9 cellular contexts compared by ENCODE assay signal in the genomic region with DNA sequence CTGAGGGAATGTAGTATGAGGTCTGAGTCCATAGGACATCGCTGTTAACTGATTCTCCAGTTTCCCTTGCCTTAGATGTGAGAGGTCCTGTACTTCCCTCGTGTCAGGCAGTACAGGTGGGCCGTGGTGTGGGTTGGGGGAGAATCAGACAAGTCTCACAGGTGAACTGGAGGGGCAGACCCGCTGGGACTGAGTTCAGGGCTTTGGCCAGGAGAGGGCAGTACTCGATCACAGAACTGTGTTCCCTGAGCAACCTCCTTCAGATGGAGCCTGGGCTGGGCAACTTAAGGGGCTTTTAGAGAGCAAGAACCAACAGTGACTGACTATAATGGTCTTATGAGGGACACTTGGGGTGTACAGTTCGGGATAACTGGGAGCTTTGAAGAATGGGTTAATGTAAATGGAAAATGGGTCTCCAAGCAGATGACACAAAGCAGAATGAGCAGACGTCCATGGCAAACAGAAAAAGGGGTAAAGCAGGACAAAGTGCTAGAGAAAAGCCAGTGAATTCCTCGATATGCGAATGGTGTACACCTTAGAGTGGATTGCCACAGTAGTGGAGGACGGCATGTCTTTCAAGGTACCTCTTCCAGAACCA.
A peak's percentile ranks its signal among the peaks of the same experiment; 100 is the strongest.
DNase-seq lines count a peak whose midpoint lies in the region; ATAC-seq, FAIRE-seq and TF ChIP-seq lines count a peak whose summit lies in the region.
"Had no signal": no experiment of that assay in that cellular context is flagged by ENCODE, and none has a peak within 500 bp of the region (broad histone marks: within the 10 kb centered on the region; RNA-seq: fewer than 3 reads in every experiment).

No MANE protein-coding gene starts in this region.

- peak in 4 of 6 experiments; percentile 50 to 77 (median 72) for TF ChIP-seq CTCF in Peyer's patch (IDR thresholded peaks at IDR 0.05)
- TF ChIP-seq CTCF in parathyroid adenoma (IDR thresholded peaks at IDR 0.05), result peak; percentile 55

- H3K4me2 ChIP-seq in parathyroid adenoma (ENCODE audit: low read length), result no peak overlapping the region

- no peak for TF ChIP-seq POLR2A in Peyer's patch (IDR thresholded peaks at IDR 0.05)

- peak overlapping the region in 1 of 8 donors; percentile 3 for H3K4me3 Mint-ChIP-seq in CD4-positive, alpha-beta memory T cell
- H3K4me3 Mint-ChIP-seq: IgD-negative memory B cell had no signal

- H3K27ac Mint-ChIP-seq in CD4-positive, alpha-beta memory T cell, result peak overlapping the region in 1 of 7 donors; percentile 51
- H3K27ac Mint-ChIP-seq: IgD-negative memory B cell had no signal

- no peaks in the 10 kb centered on the region for H3K4me1 Mint-ChIP-seq in CD4-positive, alpha-beta memory T cell

- CTCF ChIA-PET in CD4-positive, alpha-beta memory T cell (lab: Charles Lee; ENCODE audit: partially characterized antibody), result interaction anchor here (1.0 to 1.1 kb wide), 2 partner anchors 9 to 32 kb away, joined by 3 to 4 read pairs; no protein-coding TSS in a partner anchor

- no peaks in the 10 kb centered on the region for H3K4me1 ChIP-seq in CD4-positive, alpha-beta memory T cell (ENCODE audit: insufficient read depth, low read length)
- H3K4me1 ChIP-seq in Peyer's patch (no peaks in the 10 kb centered on the region), parathyroid adenoma (no peaks in the 10 kb centered on the region)

- H2AFZ ChIP-seq in parathyroid adenoma, result no peak overlapping the region

- intact Hi-C loops in CD4-positive, alpha-beta memory T cell (cut with micrococcal nuclease), result loop anchor here (1.0 kb wide), 2 partner anchors 361 to 378 kb away; no protein-coding TSS in a partner anchor

- H3K36me3 ChIP-seq in CD4-positive, alpha-beta memory T cell (ENCODE audit: insufficient read depth, low read length), result no peaks in the 10 kb centered on the region
- no peaks in the 10 kb centered on the region for H3K36me3 ChIP-seq in Peyer's patch
- no peaks in the 10 kb centered on the region for H3K36me3 ChIP-seq in parathyroid adenoma (ENCODE audit: control insufficient read depth, insufficient read depth, low read length)

- H3K27me3 ChIP-seq in CD4-positive, alpha-beta memory T cell (ENCODE audit: insufficient read depth, low read length), result no peaks in the 10 kb centered on the region
- no peaks in the 10 kb centered on the region for H3K27me3 ChIP-seq in Peyer's patch
- H3K27me3 ChIP-seq in parathyroid adenoma (ENCODE audit: control insufficient read depth, insufficient read depth, low read length), result no peaks in the 10 kb centered on the region

- H3K4me3 ChIP-seq in CD4-positive, alpha-beta memory T cell (ENCODE audit: low read length in 2 of 2), result no peak overlapping the region
- H3K4me3 ChIP-seq in Peyer's patch (no peak overlapping the region), parathyroid adenoma (ENCODE audit: low read depth, low read length) (no peak overlapping the region)

- H3K27ac ChIP-seq in CD4-positive, alpha-beta memory T cell (ENCODE audit: low read depth, low read length), result no peak overlapping the region
- no peak overlapping the region for H3K27ac ChIP-seq in Peyer's patch
- no peak overlapping the region for H3K27ac ChIP-seq in parathyroid adenoma

- H3K9me3 Mint-ChIP-seq in CD4-positive, alpha-beta memory T cell, result no peaks in the 10 kb centered on the region
- H3K9me3 Mint-ChIP-seq: IgD-negative memory B cell had no signal

- no peak for FAIRE-seq in HTR-8/SVneo (lab: Jason Lieb, UNC)

- peak in 4 of 5 donors; percentile 15 to 44 (median 21) for DNase-seq in CD4-positive, alpha-beta memory T cell
- DNase-seq in HTR-8/SVneo (ENCODE audit: insufficient read length, low spot score) (peak; percentile 48), Peyer's patch (peak in 2 of 3 donors; percentile 72 to 75), foreskin melanocyte (peak; percentile 42), ureter (ENCODE audit: low spot score) (peak; percentile 54)
- peak; percentile 11 to 13 for DNase-seq in activated T-helper 1 cell treated with anti-CD3 and anti-CD28 coated beads, Interleukin-2, amount 50 U/mL, for 16 hours (ENCODE audit: low read depth in 1 of 2, low spot score in 1 of 2)

- POLR2A ChIA-PET in CD4-positive, alpha-beta memory T cell (lab: Charles Lee; ENCODE audit: partially characterized antibody), result no interaction called here

- H3K27me3 Mint-ChIP-seq in CD4-positive, alpha-beta memory T cell, result peaks cover 9 to 13% of the 10 kb centered on the region in 2 donors

- no peaks in the 10 kb centered on the region for H3K79me2 ChIP-seq in parathyroid adenoma

- H3K9me3 ChIP-seq in CD4-positive, alpha-beta memory T cell (ENCODE audit: control insufficient read depth in 1 of 2, low read length in 2 of 2), result no peaks in the 10 kb centered on the region
- no peaks in the 10 kb centered on the region for H3K9me3 ChIP-seq in Peyer's patch
- H3K9me3 ChIP-seq in parathyroid adenoma (ENCODE audit: control insufficient read depth, low read length), result no peaks in the 10 kb centered on the region

- H3K36me3 Mint-ChIP-seq in CD4-positive, alpha-beta memory T cell, result no peaks in the 10 kb centered on the region
- H3K36me3 Mint-ChIP-seq: IgD-negative memory B cell had no signal

- ATAC-seq in GM19455 (IDR thresholded peaks at IDR 0.05; ENCODE audit: unreplicated experiment), result peak; percentile 78

- no peak overlapping the region for H3K9ac ChIP-seq in parathyroid adenoma

Comparison
In these comparisons a context has a peak if more than half of its experiments do, and no peak if none do; other contexts are left out.
1. DNase-seq: peak in every context shown above with its lines; median percentile 74 in Peyer's patch; 54 in ureter; 48 in HTR-8/SVneo; 42 in foreskin melanocyte; 21 in CD4-positive, alpha-beta memory T cell; 12 in activated T-helper 1 cell treated with anti-CD3 and anti-CD28 coated beads, Interleukin-2, amount 50 U/mL, for 16 hours.